Comparison of ENCODE assay signal across 15 cellular contexts in genomic region chr9:83698976-83699585, GRCh38. TPM values are rescaled to one million over a fixed set of nuclear protein-coding genes. Genes with fewer than 3 reads are reported as not detected.
DNase-seq lines count a peak whose midpoint lies in the region; ATAC-seq and TF ChIP-seq lines count a peak whose summit lies in the region.
"Had no signal": no experiment of that assay in that cellular context is flagged by ENCODE, and none has a peak within 500 bp of the region (broad histone marks: within the 10 kb centered on the region; RNA-seq: fewer than 3 reads in every experiment).

No MANE protein-coding gene starts in this region.

- H3K4me3 ChIP-seq in Loucy (ENCODE audit: low read length, poor library complexity, severe bottlenecking) (peak overlapping the region; percentile 49), left lung (no peak overlapping the region)
- H3K4me3 ChIP-seq: hepatocyte, SK-N-MC had no signal

- intact Hi-C loops in left lung (cut with DNase I) = no loop called here

- no peaks in the 10 kb centered on the region for H3K9me2 ChIP-seq in Loucy (replicated peaks; ENCODE audit: low read depth, low read length)

- no peak overlapping the region for H3K27ac ChIP-seq in left lung
- H3K27ac ChIP-seq: hepatocyte, parathyroid adenoma, SK-N-MC had no signal

- H3K36me3 Mint-ChIP-seq in activated naive CD4-positive, alpha-beta T cell treated with anti-CD3 and anti-CD28 coated beads, Interleukin-2, amount 50 U/mL, for 72 hours = peaks cover 0 to 11% of the 10 kb centered on the region in 2 donors

- H3F3A ChIP-seq in Loucy (ENCODE audit: low read depth) = no peaks in the 10 kb centered on the region

- H3K27me3 ChIP-seq in Loucy (ENCODE audit: insufficient read depth, low read length, poor library complexity, severe bottlenecking) (no peaks in the 10 kb centered on the region), left lung (no peaks in the 10 kb centered on the region)
- H3K27me3 ChIP-seq: hepatocyte had no signal

- TF ChIP-seq CTCF in Loucy (conservative IDR thresholded peaks at IDR 0.05; ENCODE audit: low read length) (no peak), left lung (IDR thresholded peaks at IDR 0.05) (no peak)

- H3K9me3 Mint-ChIP-seq in activated naive CD4-positive, alpha-beta T cell treated with anti-CD3 and anti-CD28 coated beads, Interleukin-2, amount 50 U/mL, for 72 hours = no peaks in the 10 kb centered on the region

- no peaks in the 10 kb centered on the region for H3K9me3 ChIP-seq in Loucy (ENCODE audit: insufficient read depth, low read depth, low read length)
- no peaks in the 10 kb centered on the region for H3K9me3 ChIP-seq in left lung

- peak overlapping the region in 1 of 2 donors; percentile 62 for H3K27ac Mint-ChIP-seq in activated naive CD4-positive, alpha-beta T cell treated with anti-CD3 and anti-CD28 coated beads, Interleukin-2, amount 50 U/mL, for 72 hours

- ATAC-seq in activated naive CD4-positive, alpha-beta T cell treated with anti-CD3 and anti-CD28 coated beads, Interleukin-2, amount 50 U/mL, for 72 hours = peak; percentile 78 to 79
- ATAC-seq in GM21723 (IDR thresholded peaks at IDR 0.05; ENCODE audit: unreplicated experiment) (peak; percentile 29), left lung (no peak)

- H3K9ac ChIP-seq in Loucy (ENCODE audit: low read depth, low read length, poor library complexity, severe bottlenecking) = no peak overlapping the region
- H3K9ac ChIP-seq: parathyroid adenoma had no signal

- no peaks in the 10 kb centered on the region for H3K36me3 ChIP-seq in Loucy (ENCODE audit: insufficient read depth, low read length)
- H3K36me3 ChIP-seq in left lung = no peaks in the 10 kb centered on the region

- peaks cover 41% of the 10 kb centered on the region for H3K4me1 ChIP-seq in Loucy (ENCODE audit: insufficient read depth, low read length, poor library complexity, severe bottlenecking)
- peaks cover 10 to 83% of the 10 kb centered on the region in 2 donors for H3K4me1 ChIP-seq in left lung
- H3K4me1 ChIP-seq: parathyroid adenoma had no signal

- H2AFZ ChIP-seq in Loucy (ENCODE audit: low read length) = no peak overlapping the region
- H2AFZ ChIP-seq: hepatocyte, parathyroid adenoma had no signal

- H3K79me2 ChIP-seq in Loucy (ENCODE audit: insufficient read depth, low read length) = peaks cover 100% of the 10 kb centered on the region

- peak overlapping the region; percentile 91 for H3K4me2 ChIP-seq in Loucy (ENCODE audit: low read depth, low read length, poor library complexity, severe bottlenecking)
- H3K4me2 ChIP-seq: hepatocyte had no signal

- peaks cover 99% of the 10 kb centered on the region for H4K20me1 ChIP-seq in Loucy (ENCODE audit: insufficient read depth, low read length, poor library complexity, severe bottlenecking)

- no peak for DNase-seq in activated naive CD4-positive, alpha-beta T cell treated with anti-CD3 and anti-CD28 coated beads, Interleukin-2, amount 50 U/mL, for 72 hours (ENCODE audit: low spot score in 2 of 2)
- no peak for DNase-seq in activated naive CD4-positive, alpha-beta T cell treated with anti-CD3 and anti-CD28 coated beads, Interleukin-2, amount 50 U/mL, for 16 hours
- DNase-seq in NCI-H524 (lab: John Stamatoyannopoulos, UW) (no peak), NK-92 (lab: John Stamatoyannopoulos, UW; ENCODE audit: unreplicated experiment) (no peak), left lung (no peak)
- DNase-seq in NK-92 treated with Interleukin-12 subunit alpha and Interleukin-12 subunit beta, amount 100 ng/mL, for 24 hours (lab: John Stamatoyannopoulos, UW) = no peak
- DNase-seq: mammary epithelial cell; NCI-H1092 treated with DMSO at 0.1 percent for 48 hours; NCI-H524 treated with DMSO at 0.1 percent for 48 hours; stimulated activated CD4-positive, alpha-beta T cell treated with anti-CD3 and anti-CD28 coated beads, Interleukin-2, amount 100 ng/mL, for 48 hours had no signal

RNA-seq across cellular contexts. Expression of gene UBQLN1, which starts 8.7 kb away (rescaled TPM):
- 100 to 1,000 TPM in 1 of 2 donors, 10 to 100 TPM in 1; 96.8 to 118 TPM for total RNA-seq in activated naive CD4-positive, alpha-beta T cell treated with anti-CD3 and anti-CD28 coated beads, Interleukin-2, amount 50 U/mL, for 72 hours
- total RNA-seq in left lung = 100 to 1,000 TPM in 1 of 2 donors, 10 to 100 TPM in 1; 83.6 to 107 TPM
